1 cellular context compared by ENCODE assay signal in genomic region chr1:36589006-36589405, GRCh38.
TF ChIP-seq lines count a peak whose summit lies in the region.

No MANE protein-coding gene starts in this region.

TF ChIP-seq in GM23338, 12 proteins besides CTCF, POLR2A, EP300 and RAD21 (continued from another document):
- TF ChIP-seq ZNF462 (CRISPR knock-in tag; IDR thresholded peaks at IDR 0.05), result no peak
